Comparison of ENCODE assay signal across 8 cellular contexts in the genomic region with DNA sequence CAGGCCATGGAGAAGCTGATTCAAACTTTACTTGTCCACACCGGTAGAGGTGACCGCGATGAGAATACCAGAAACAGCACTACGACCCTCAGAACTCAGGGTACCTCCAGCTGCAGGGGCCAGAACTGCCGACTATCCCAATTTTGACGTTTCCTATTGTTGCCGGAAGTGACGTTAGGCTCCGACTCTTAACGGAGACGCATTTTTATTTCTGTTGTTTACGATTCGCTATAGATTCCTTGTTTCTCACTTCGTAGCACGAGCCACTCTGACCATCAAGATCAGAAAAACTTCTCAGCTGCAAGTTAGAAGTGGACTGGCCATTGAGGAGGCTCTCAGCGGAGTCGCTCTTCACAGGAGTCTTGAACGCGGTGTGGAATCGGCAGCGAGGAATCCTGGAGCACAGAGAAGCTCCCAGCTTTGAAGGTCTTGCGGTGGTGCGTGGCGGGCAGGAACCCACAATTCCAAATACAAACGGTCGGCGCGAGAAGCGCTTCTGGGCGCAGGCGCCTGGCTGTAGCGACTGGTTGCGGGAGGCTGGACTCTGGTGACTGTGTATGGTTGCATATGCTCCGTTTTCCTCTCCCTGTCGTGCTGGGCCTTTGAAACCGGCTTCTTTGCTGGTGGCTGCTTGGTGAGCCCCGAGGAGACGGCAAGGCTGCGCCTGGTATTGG. TPM values are rescaled to one million over a fixed set of nuclear protein-coding genes. Genes with fewer than 3 reads are reported as not detected.
A peak's percentile ranks its signal among the peaks of the same experiment; 100 is the strongest.
DNase-seq lines count a peak whose midpoint lies in the region; ATAC-seq and TF ChIP-seq lines count a peak whose summit lies in the region.

Gene CEP44 (plus strand): TSS at position 405 of the 674 bp plus-strand sequence. CDS start 15,211 bp downstream, outside the sequence.
A gene with protein sequence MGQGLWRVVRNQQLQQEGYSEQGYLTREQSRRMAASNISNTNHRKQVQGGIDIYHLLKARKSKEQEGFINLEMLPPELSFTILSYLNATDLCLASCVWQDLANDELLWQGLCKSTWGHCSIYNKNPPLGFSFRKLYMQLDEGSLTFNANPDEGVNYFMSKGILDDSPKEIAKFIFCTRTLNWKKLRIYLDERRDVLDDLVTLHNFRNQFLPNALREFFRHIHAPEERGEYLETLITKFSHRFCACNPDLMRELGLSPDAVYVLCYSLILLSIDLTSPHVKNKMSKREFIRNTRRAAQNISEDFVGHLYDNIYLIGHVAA (minus strand): TSS at position 161 of the 674 bp plus-strand sequence. CDS start 20,575 bp downstream, outside the sequence.

- WGBS in right lobe of liver (ENCODE audit: insufficient coverage, low coverage, low lambda C conversion rate, missing lambda C conversion rate), result under 1% methylated on average over 34 of the region's 39 CpGs

- TF ChIP-seq CTCF in BJ (IDR thresholded peaks at IDR 0.05; ENCODE audit: insufficient read depth, low read depth, low read length) (no peak), right lobe of liver (IDR thresholded peaks at IDR 0.05) (no peak)

- POLR2A ChIA-PET in BJ (lab: Charles Lee), result no interaction called here

- DNase-seq in BJ (ENCODE audit: low read depth), result peak; percentile 38
- DNase-seq in NCI-H526 (lab: John Stamatoyannopoulos, UW), result peak; percentile 68 to 78
- peak; percentile 43 to 45 for DNase-seq in activated CD4-positive, alpha-beta T cell treated with anti-CD3 and anti-CD28 coated beads, Interleukin-2, amount 50 U/mL, for 4 hours
- DNase-seq in dermis microvascular lymphatic vessel endothelial cell (ENCODE audit: low read depth in 2 of 2), result peak; percentile 78 to 79
- DNase-seq in right lobe of liver, result peak; percentile 69 to 84 (median 80)
- DNase-seq in stimulated activated CD4-positive, alpha-beta T cell treated with anti-CD3 and anti-CD28 coated beads, Interleukin-4, amount 100 ng/mL, for 24 hours, result peak; percentile 68

- H3K4me3 ChIP-seq in BJ (ENCODE audit: low read depth, low read length) (peak within 1 kb of the TSS; percentile 87), right lobe of liver (peak within 1 kb of the TSS; percentile 74 to 84 (median 83))

- CTCF ChIA-PET in BJ (lab: Yijun Ruan, JAX), result no interaction called here

- TF ChIP-seq POLR2A in GM19099 (IDR thresholded peaks at IDR 0.05; ENCODE audit: extremely low read depth, insufficient read length, low read depth) (peak; percentile 60), right lobe of liver (IDR thresholded peaks at IDR 0.05) (no peak)

- intact Hi-C loops in right lobe of liver (cut with DNase I), result no loop called here

- H3K36me3 ChIP-seq in BJ (ENCODE audit: control insufficient read depth, insufficient read depth, low read length) (no peaks in the 10 kb centered on the region), right lobe of liver (no peaks in the 10 kb centered on the region)

- peak within 1 kb of the TSS; percentile 97 to 99 (median 98) for H3K27ac ChIP-seq in right lobe of liver

- H3K9me3 ChIP-seq in right lobe of liver, result no peaks in the 10 kb centered on the region

- ATAC-seq in HG03439 (IDR thresholded peaks at IDR 0.05; ENCODE audit: unreplicated experiment) (peak; percentile 71), right lobe of liver (peak; percentile 79 to 85 (median 84))

- no peaks in the 10 kb centered on the region for H3K27me3 ChIP-seq in BJ (ENCODE audit: control insufficient read depth, insufficient read depth, low read length)
- H3K27me3 ChIP-seq in right lobe of liver, result no peaks in the 10 kb centered on the region

- H3K4me1 ChIP-seq in right lobe of liver, result peaks cover 0 to 24% (median 7%) of the 10 kb centered on the region in 4 donors

RNA-seq across cellular contexts. Expression of gene CEP44, which starts in this region (rescaled TPM):
- 3.4 and 5.9 TPM in 2 replicates for polyA plus RNA-seq in BJ (2011; rRNA removed)
- polyA minus RNA-seq in BJ (2011; rRNA and poly(A)+ RNA removed), result 4.5 and 4.7 TPM in 2 replicates
- total RNA-seq in dermis microvascular lymphatic vessel endothelial cell, result 7.7 and 10.7 TPM in 2 replicates
- 1 to 10 TPM; 3.8 to 9.9 (median 7.2) TPM for total RNA-seq in right lobe of liver

RNA-seq across cellular contexts. Expression of the second gene that starts in this region (rescaled TPM):
- 19.5 and 29.8 TPM in 2 replicates for polyA plus RNA-seq in BJ (2011; rRNA removed)
- 11.4 and 22.0 TPM in 2 replicates for polyA minus RNA-seq in BJ (2011; rRNA and poly(A)+ RNA removed)
- total RNA-seq in dermis microvascular lymphatic vessel endothelial cell, result 24.3 and 29.7 TPM in 2 replicates
- 10 to 100 TPM; 22.9 to 73.3 (median 29.3) TPM for total RNA-seq in right lobe of liver

Comparison
In these comparisons a context has a peak if more than half of its experiments do, and no peak if none do; other contexts are left out.
1. Peak in every context shown above with its lines: DNase-seq, ATAC-seq, H3K4me3 ChIP-seq and H3K27ac ChIP-seq.